ENCODE assay signal across 11 cellular contexts in the genomic region with DNA sequence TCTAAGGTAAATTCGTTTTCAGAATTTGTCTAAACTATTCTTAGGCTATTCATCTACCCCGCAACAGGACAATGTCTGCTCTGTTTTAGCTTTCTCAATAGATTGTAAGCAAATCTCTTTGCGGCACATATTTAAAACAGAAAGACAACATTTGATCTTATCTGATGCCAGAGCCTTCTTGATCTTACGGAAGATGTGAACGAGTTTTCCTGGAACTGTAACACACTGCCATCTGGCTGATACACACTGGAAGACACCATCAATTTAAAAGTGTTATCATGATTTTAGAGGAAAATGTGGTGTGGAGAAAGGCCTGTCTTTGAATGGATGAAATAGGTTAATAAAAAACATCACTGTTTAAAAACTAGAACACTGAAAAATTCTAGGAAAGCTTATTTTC. TPM values are rescaled to one million over a fixed set of nuclear protein-coding genes. Genes with fewer than 3 reads are reported as not detected.
A peak's percentile ranks its signal among the peaks of the same experiment; 100 is the strongest.
DNase-seq lines count a peak whose midpoint lies in the region; ATAC-seq, FAIRE-seq and TF ChIP-seq lines count a peak whose summit lies in the region.
"Had no signal": no experiment of that assay in that cellular context is flagged by ENCODE, and none has a peak within 500 bp of the region (broad histone marks: within the 10 kb centered on the region; RNA-seq: fewer than 3 reads in every experiment).

No MANE protein-coding gene starts in this region.

- H4K20me1 ChIP-seq in DND-41 (ENCODE audit: insufficient read depth, low read length), result no peaks in the 10 kb centered on the region

- no peak overlapping the region for H3K9ac ChIP-seq in DND-41 (ENCODE audit: low read depth, low read length)

- ATAC-seq in DND-41 (ENCODE audit: insufficient read depth, low read depth), result peak; percentile 76
- no peak for ATAC-seq in GM19328 (IDR thresholded peaks at IDR 0.05; ENCODE audit: unreplicated experiment)
- no peak for ATAC-seq in GM19397 (IDR thresholded peaks at IDR 0.05; ENCODE audit: unreplicated experiment)
- ATAC-seq in GM18870 (IDR thresholded peaks at IDR 0.05; ENCODE audit: unreplicated experiment), result no peak
- ATAC-seq in HG02642 (IDR thresholded peaks at IDR 0.05; ENCODE audit: poor library complexity, unreplicated experiment), result no peak

- no peak overlapping the region for H3K4me2 ChIP-seq in DND-41 (ENCODE audit: insufficient read depth, low read length)

- H3K4me3 ChIP-seq in DND-41 (ENCODE audit: low read depth in 1 of 2, low read length in 2 of 2), result no peak overlapping the region
- no peak overlapping the region for H3K4me3 ChIP-seq in esophagus muscularis mucosa

- H2AFZ ChIP-seq in DND-41 (ENCODE audit: low read depth, low read length), result no peak overlapping the region

- no peaks in the 10 kb centered on the region for H3K79me2 ChIP-seq in DND-41 (ENCODE audit: insufficient read depth, low read length)

- no peak for TF ChIP-seq POLR2A in esophagus muscularis mucosa (IDR thresholded peaks at IDR 0.05; ENCODE audit: low read depth)

- TF ChIP-seq CTCF in DND-41 (IDR thresholded peaks at IDR 0.05; ENCODE audit: borderline replicate concordance, extremely low read depth, low read length, poor library complexity, severe bottlenecking), result peak; percentile 54
- TF ChIP-seq CTCF in esophagus muscularis mucosa (IDR thresholded peaks at IDR 0.05), result no peak

- peak; percentile 69 for FAIRE-seq in TTC549 (lab: Jason Lieb, UNC)

- in situ Hi-C loops in ACHN (cut with HindIII; ENCODE audit: low pct_ligation_motif_present, low pct_unique_long_range_greater_than_20kb, low sequenced_read_pairs), result no loop called here

- peak; percentile 7 for DNase-seq in ACHN
- DNase-seq in DND-41, result peak; percentile 27
- DNase-seq in esophagus muscularis mucosa (ENCODE audit: extremely low spot score), result peak; percentile 2
- DNase-seq: NCI-H2029 treated with DMSO at 0.1 percent for 48 hours, occipital lobe, RPMI8226 had no signal

- H3K36me3 ChIP-seq in DND-41 (ENCODE audit: insufficient read depth, low read length), result peaks cover 78% of the 10 kb centered on the region
- peaks cover 0 to 58% (median 31%) of the 10 kb centered on the region in 4 donors for H3K36me3 ChIP-seq in esophagus muscularis mucosa

- peaks cover 10% of the 10 kb centered on the region for H3K4me1 ChIP-seq in DND-41 (ENCODE audit: insufficient read depth, low read length)
- H3K4me1 ChIP-seq in esophagus muscularis mucosa, result peaks cover 0 to 3% (median 0%) of the 10 kb centered on the region in 4 donors

- intact Hi-C loops in esophagus muscularis mucosa (cut with DNase I), result no loop called here

- H3K27ac ChIP-seq in DND-41 (ENCODE audit: low read length) (no peak overlapping the region), esophagus muscularis mucosa (replicated peaks in 1 of 4) (no peak overlapping the region)

- no peaks in the 10 kb centered on the region for H3K27me3 ChIP-seq in DND-41 (ENCODE audit: insufficient read depth, low read length, poor library complexity)
- no peaks in the 10 kb centered on the region for H3K27me3 ChIP-seq in esophagus muscularis mucosa

- no peak for TF ChIP-seq EP300 in esophagus muscularis mucosa (IDR thresholded peaks at IDR 0.05)

- H3K9me3 ChIP-seq in DND-41 (ENCODE audit: insufficient read depth, low read length, severe bottlenecking), result no peaks in the 10 kb centered on the region
- no peaks in the 10 kb centered on the region for H3K9me3 ChIP-seq in esophagus muscularis mucosa

- 79% methylated on average over 5 of the region's 5 CpGs for whole genome bisulfite sequencing in esophagus muscularis mucosa

RNA-seq across cellular contexts. Expression of a gene that starts 36.1 kb away (rescaled TPM):
- 10 to 100 TPM in 3 of 4 donors, 1 to 10 TPM in 1; 9.4 to 18.3 (median 16.0) TPM for total RNA-seq in esophagus muscularis mucosa
